In the genomic region with DNA sequence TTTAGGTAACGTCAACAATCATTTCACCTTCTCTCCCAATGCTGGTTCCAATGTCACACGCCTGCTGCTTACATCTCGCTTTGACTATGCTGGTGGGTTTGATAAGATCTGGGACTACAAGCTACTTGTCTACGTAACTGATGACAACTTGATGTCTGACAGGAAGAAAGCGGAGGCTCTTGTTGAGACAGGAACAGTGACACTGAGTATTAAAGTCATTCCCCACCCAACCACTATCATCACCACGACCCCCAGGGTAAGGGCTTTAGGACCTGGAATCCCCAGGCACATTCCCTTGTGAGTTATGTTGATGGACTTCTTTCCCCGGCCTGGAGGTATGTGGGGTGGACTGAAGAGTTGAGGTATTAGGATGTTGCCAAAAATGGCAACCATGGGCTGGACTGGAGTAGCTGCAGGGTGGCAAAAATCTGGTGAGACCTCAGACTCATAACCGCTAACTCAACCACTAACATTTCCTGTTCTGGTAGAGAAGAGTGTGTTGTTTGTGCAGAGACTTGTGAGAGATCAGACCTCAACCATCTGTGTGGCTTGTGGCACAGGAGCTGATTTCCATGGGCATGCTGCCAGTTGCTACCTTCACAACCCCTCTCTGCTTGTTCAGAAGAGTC, we compare ENCODE assay signal across 1 cellular context.
TF ChIP-seq lines count a peak whose summit lies in the region.

No MANE protein-coding gene starts in this region.

TF ChIP-seq in K562, 482 proteins besides CTCF, POLR2A, EP300 and RAD21 (continued from another document):
- TF ChIP-seq, protein P1, sequence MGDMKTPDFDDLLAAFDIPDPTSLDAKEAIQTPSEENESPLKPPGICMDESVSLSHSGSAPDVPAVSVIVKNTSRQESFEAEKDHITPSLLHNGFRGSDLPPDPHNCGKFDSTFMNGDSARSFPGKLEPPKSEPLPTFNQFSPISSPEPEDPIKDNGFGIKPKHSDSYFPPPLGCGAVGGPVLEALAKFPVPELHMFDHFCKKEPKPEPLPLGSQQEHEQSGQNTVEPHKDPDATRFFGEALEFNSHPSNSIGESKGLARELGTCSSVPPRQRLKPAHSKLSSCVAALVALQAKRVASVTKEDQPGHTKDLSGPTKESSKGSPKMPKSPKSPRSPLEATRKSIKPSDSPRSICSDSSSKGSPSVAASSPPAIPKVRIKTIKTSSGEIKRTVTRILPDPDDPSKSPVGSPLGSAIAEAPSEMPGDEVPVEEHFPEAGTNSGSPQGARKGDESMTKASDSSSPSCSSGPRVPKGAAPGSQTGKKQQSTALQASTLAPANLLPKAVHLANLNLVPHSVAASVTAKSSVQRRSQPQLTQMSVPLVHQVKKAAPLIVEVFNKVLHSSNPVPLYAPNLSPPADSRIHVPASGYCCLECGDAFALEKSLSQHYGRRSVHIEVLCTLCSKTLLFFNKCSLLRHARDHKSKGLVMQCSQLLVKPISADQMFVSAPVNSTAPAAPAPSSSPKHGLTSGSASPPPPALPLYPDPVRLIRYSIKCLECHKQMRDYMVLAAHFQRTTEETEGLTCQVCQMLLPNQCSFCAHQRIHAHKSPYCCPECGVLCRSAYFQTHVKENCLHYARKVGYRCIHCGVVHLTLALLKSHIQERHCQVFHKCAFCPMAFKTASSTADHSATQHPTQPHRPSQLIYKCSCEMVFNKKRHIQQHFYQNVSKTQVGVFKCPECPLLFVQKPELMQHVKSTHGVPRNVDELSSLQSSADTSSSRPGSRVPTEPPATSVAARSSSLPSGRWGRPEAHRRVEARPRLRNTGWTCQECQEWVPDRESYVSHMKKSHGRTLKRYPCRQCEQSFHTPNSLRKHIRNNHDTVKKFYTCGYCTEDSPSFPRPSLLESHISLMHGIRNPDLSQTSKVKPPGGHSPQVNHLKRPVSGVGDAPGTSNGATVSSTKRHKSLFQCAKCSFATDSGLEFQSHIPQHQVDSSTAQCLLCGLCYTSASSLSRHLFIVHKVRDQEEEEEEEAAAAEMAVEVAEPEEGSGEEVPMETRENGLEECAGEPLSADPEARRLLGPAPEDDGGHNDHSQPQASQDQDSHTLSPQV (IDR thresholded peaks at IDR 0.05), result no peak
- no peak for TF ChIP-seq ZBTB17 (CRISPR knock-in tag; IDR thresholded peaks at IDR 0.05)
- TF ChIP-seq RNF2 (IDR thresholded peaks at IDR 0.05), result no peak
- 0 out of 2 replicates have a peak, but pooled peaks have one; percentile 11 for TF ChIP-seq ETV1 (tag; conservative IDR thresholded peaks at IDR 0.05; ENCODE audit: low read depth)
